ENCODE assay signal across 26 cellular contexts in the genomic region with DNA sequence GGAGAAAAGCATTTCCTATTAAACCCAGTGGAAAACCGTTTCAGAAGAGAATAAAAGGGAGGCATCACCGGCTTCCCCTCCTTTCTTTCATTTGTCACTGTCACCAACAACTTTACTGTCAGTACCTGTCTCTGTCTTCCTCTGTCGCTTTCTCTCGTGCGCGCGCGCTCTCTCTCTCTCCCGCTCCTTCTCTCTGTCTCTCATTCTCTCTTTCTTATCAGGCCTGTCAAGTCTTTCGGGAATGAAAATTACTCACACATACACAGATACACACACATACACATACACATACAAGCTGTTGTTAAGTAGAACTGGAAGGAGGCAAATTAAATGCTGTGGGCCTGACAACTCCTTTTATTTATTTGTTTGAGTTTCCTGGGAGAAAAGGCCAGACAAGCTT. TPM values are rescaled to one million over a fixed set of nuclear protein-coding genes. Genes with fewer than 3 reads are reported as not detected.
"Had no signal": no experiment of that assay in that cellular context is flagged by ENCODE, and none has a peak within 500 bp of the region (broad histone marks: within the 10 kb centered on the region; RNA-seq: fewer than 3 reads in every experiment).

No MANE protein-coding gene starts in this region.

- H3K4me3 ChIP-seq: K562, SJSA1 had no signal

- H3K36me3 ChIP-seq: SJSA1 had no signal

- H3K9me3 ChIP-seq: SJSA1 had no signal

- H3K36me3 Mint-ChIP-seq: activated naive CD4-positive, alpha-beta T cell treated with anti-CD3 and anti-CD28 coated beads, Interleukin-2, amount 10 ng/mL, durations not matched to agents 7 days and 5 days; activated naive CD8-positive, alpha-beta T cell treated with anti-CD3 and anti-CD28 coated beads for 36 hours had no signal

- H3K9me3 Mint-ChIP-seq: activated CD8-positive, alpha-beta T cell treated with anti-CD3 and anti-CD28 coated beads for 36 hours; activated naive CD8-positive, alpha-beta T cell treated with anti-CD3 and anti-CD28 coated beads for 36 hours had no signal

- H3K4me3 Mint-ChIP-seq: activated CD8-positive, alpha-beta T cell treated with anti-CD3 and anti-CD28 coated beads for 36 hours; activated naive CD4-positive, alpha-beta T cell treated with anti-CD3 and anti-CD28 coated beads, Interleukin-2, amount 10 ng/mL, durations not matched to agents 7 days and 5 days; activated naive CD8-positive, alpha-beta T cell treated with anti-CD3 and anti-CD28 coated beads for 36 hours; activated T-cell treated with anti-CD3 and anti-CD28 coated beads, Interleukin-2, amount 50 U/mL, for 72 hours; T-helper 1 cell treated with Interleukin-12 subunit alpha and Interleukin-12 subunit beta and Interleukin-4 antibody, amounts not matched to agents 30 μg/mL and 1 μg/mL, for 36 hours had no signal

- H3K4me1 Mint-ChIP-seq: activated naive CD4-positive, alpha-beta T cell treated with anti-CD3 and anti-CD28 coated beads, Interleukin-2, amount 10 ng/mL, durations not matched to agents 7 days and 5 days; activated naive CD8-positive, alpha-beta T cell treated with anti-CD3 and anti-CD28 coated beads for 36 hours had no signal

- H3K4me1 ChIP-seq: SJSA1 had no signal

- H3K27me3 Mint-ChIP-seq: activated CD8-positive, alpha-beta T cell treated with anti-CD3 and anti-CD28 coated beads for 36 hours; activated naive CD4-positive, alpha-beta T cell treated with anti-CD3 and anti-CD28 coated beads, Interleukin-2, amount 10 ng/mL, durations not matched to agents 7 days and 5 days; activated naive CD8-positive, alpha-beta T cell treated with anti-CD3 and anti-CD28 coated beads for 36 hours had no signal

- DNase-seq: activated CD4-positive, alpha-beta T cell treated with anti-CD3 and anti-CD28 coated beads for 4 hours; activated CD8-positive, alpha-beta memory T cell treated with anti-CD3 and anti-CD28 coated beads, Interleukin-2, amount 50 U/mL, for 4 hours; activated CD8-positive, alpha-beta T cell treated with anti-CD3 and anti-CD28 coated beads for 36 hours; activated gamma-delta T cell treated with Interleukin-2 at 50 U/mL for 16 hours; activated naive CD4-positive, alpha-beta T cell treated with anti-CD3 and anti-CD28 coated beads, Interleukin-2, amount 10 ng/mL, durations not matched to agents 7 days and 5 days; activated naive CD8-positive, alpha-beta T cell treated with anti-CD3 and anti-CD28 coated beads for 36 hours; activated T-cell treated with anti-CD3 and anti-CD28 coated beads, Interleukin-2, amount 50 U/mL, for 72 hours; anterior cingulate cortex; Karpas-422; NCI-H1105 treated with DMSO at 0.1 percent for 48 hours; NCI-H1436 treated with DMSO at 0.1 percent for 48 hours; NCI-H187; NCI-H2081; NCI-H510A treated with DMSO at 0.1 percent for 48 hours; NCI-H69; NK-92 treated with Interleukin-12 subunit alpha and Interleukin-12 subunit beta, amount 100 ng/mL, for 24 hours; OCI-M1; RPMI8226; SHP77 had no signal

- H3K27ac Mint-ChIP-seq: activated CD8-positive, alpha-beta T cell treated with anti-CD3 and anti-CD28 coated beads for 36 hours; activated naive CD4-positive, alpha-beta T cell treated with anti-CD3 and anti-CD28 coated beads, Interleukin-2, amount 10 ng/mL, durations not matched to agents 7 days and 5 days; activated naive CD8-positive, alpha-beta T cell treated with anti-CD3 and anti-CD28 coated beads for 36 hours; activated T-cell treated with anti-CD3 and anti-CD28 coated beads, Interleukin-2, amount 50 U/mL, for 72 hours; activated T-helper 2 cell treated with anti-CD3 and anti-CD28 coated beads, Interferon-gamma antibody, Interleukin-2, Interleukin-4, amounts not matched to agents 10 μg/mL and 5 μg/mL and 100 μg/mL, durations not matched to agents 14 hours and 24 hours and 36 hours; T-helper 1 cell treated with Interleukin-12 subunit alpha and Interleukin-12 subunit beta and Interleukin-4 antibody, amounts not matched to agents 30 μg/mL and 1 μg/mL, for 36 hours had no signal

- H3K27me3 ChIP-seq: SJSA1 had no signal

- ATAC-seq: activated CD4-positive, CD25-positive, alpha-beta regulatory T cell treated with anti-CD3 and anti-CD28 coated beads, Interleukin-2, amount 50 U/mL, for 24 hours; activated CD8-positive, alpha-beta T cell treated with anti-CD3 and anti-CD28 coated beads for 36 hours; activated T-cell treated with anti-CD3 and anti-CD28 coated beads, Interleukin-2, amount 50 U/mL, for 72 hours; K562; Panc1; SK-N-SH treated with all-trans-retinoic acid at 6 μM for 48 hours had no signal

- H3K27ac ChIP-seq: SJSA1 had no signal

RNA-seq across cellular contexts. Expression of a gene that starts 17.6 kb away (rescaled TPM):
- total RNA-seq: activated CD8-positive, alpha-beta T cell treated with anti-CD3 and anti-CD28 coated beads for 36 hours; activated naive CD8-positive, alpha-beta T cell treated with anti-CD3 and anti-CD28 coated beads for 36 hours; activated T-cell treated with anti-CD3 and anti-CD28 coated beads, Interleukin-2, amount 50 U/mL, for 72 hours; activated T-helper 2 cell treated with anti-CD3 and anti-CD28 coated beads, Interferon-gamma antibody, Interleukin-2, Interleukin-4, amounts not matched to agents 10 μg/mL and 5 μg/mL and 100 μg/mL, durations not matched to agents 14 hours and 24 hours and 36 hours; K562 had no signal
- polyA plus RNA-seq: K562 had no signal
